ENCODE assay signal across 1 cellular context in genomic region chr6:37142047-37142614, GRCh38.
TF ChIP-seq lines count a peak whose summit lies in the region.

No MANE protein-coding gene starts in this region.

TF ChIP-seq in H1, 55 proteins besides CTCF, POLR2A, EP300 and RAD21 (continued from another document):
- no peak for TF ChIP-seq USF2 (IDR thresholded peaks at IDR 0.05; ENCODE audit: low read length)
- TF ChIP-seq PHF8 (conservative IDR thresholded peaks at IDR 0.05; ENCODE audit: low read depth, low read length), result no peak
- no peak for TF ChIP-seq TBP (IDR thresholded peaks at IDR 0.05; ENCODE audit: low read depth, low read length)
- TF ChIP-seq SIN3A (conservative IDR thresholded peaks at IDR 0.05 in 1 of 2, IDR thresholded peaks at IDR 0.05 in 1 of 2; ENCODE audit: low read depth in 1 of 2, low read length in 2 of 2), result no peak
- no peak for TF ChIP-seq TCF12 (IDR thresholded peaks at IDR 0.05; ENCODE audit: low read depth, low read length)
- no peak for TF ChIP-seq ZNF274 (IDR thresholded peaks at IDR 0.05; ENCODE audit: borderline replicate concordance, extremely low read depth, low read length)
- no peak for TF ChIP-seq BRCA1 (IDR thresholded peaks at IDR 0.05; ENCODE audit: low read depth, low read length)
- no peak for TF ChIP-seq SP2 (IDR thresholded peaks at IDR 0.05; ENCODE audit: low read length)
- no peak for TF ChIP-seq CHD1 (IDR thresholded peaks at IDR 0.05; ENCODE audit: low read depth, low read length)
- no peak for TF ChIP-seq ATF3 (IDR thresholded peaks at IDR 0.05; ENCODE audit: insufficient read depth, low read depth, low read length)
- TF ChIP-seq CBX5 (IDR thresholded peaks at IDR 0.05; ENCODE audit: low read depth, low read length), result no peak
- no peak for TF ChIP-seq HDAC2 (IDR thresholded peaks at IDR 0.05; ENCODE audit: borderline replicate concordance in 1 of 2, low read depth in 2 of 2, low read length in 2 of 2)
- TF ChIP-seq KDM5A (IDR thresholded peaks at IDR 0.05; ENCODE audit: low read length), result no peak
